Comparison of ENCODE assay signal across 8 cellular contexts in the genomic region with DNA sequence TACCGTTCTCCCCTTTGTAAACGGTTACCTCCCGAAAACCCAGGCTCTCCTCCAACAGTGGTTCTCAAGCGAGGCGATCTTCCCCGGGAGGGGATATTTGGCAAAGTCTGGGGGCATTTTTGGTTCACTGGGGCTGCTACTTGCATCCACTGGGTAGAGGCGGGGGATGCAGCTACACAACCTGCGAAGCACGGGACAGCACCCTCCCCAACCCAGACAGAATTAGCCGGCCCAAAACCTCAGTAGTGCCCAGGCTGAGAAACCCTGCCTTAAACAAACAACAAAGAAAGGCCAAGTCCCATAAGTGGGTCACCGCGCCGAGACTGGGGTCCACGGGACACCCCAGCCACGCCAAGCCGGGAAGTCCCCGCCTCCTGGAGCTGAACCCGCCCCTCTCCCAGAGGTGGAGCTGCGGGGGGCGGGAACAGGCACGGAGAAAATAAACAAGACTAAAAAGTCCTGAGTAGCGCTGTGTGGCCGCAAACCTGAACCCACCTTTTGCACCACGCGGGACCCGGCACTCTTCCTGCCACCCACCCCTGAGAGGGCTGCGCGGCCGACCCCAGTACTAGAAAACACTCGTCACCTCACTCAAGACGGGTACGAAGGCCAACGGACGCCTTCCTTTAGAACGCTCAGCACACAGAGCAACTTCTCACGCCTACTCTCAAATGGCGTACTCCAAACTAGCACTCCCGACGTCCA. TPM values are rescaled to one million over a fixed set of nuclear protein-coding genes. Genes with fewer than 3 reads are reported as not detected.
DNase-seq lines count a peak whose midpoint lies in the region; ATAC-seq and TF ChIP-seq lines count a peak whose summit lies in the region.
"Not testable (repeated sequence)": the region's sequence is repeated elsewhere in the genome, so short reads cannot be mapped to it uniquely, and the experiment has no call there.

No MANE protein-coding gene starts in this region.

- intact Hi-C loops in A673 (cut with micrococcal nuclease; ENCODE audit: unreplicated experiment), result not testable (repeated sequence)

- not testable (repeated sequence) for H3K36me3 ChIP-seq in A673 (ENCODE audit: insufficient read depth, low read length, poor library complexity, severe bottlenecking); duodenal mucosa (ENCODE audit: control insufficient read depth in 1 of 2, insufficient read depth in 2 of 2, low read length in 2 of 2)

- peak overlapping the region; percentile 95 for H3K4me3 ChIP-seq in A673 (ENCODE audit: low read depth, low read length, poor library complexity, severe bottlenecking)
- H3K4me3 ChIP-seq in duodenal mucosa (ENCODE audit: low read depth in 1 of 2, low read length in 2 of 2), result peak overlapping the region; percentile 92 to 93
- peak overlapping the region; percentile 99 for H3K4me3 ChIP-seq in skeletal muscle cell (ENCODE audit: low read depth, low read length)

- ATAC-seq in GM19035 (IDR thresholded peaks at IDR 0.05; ENCODE audit: unreplicated experiment) (peak; percentile 36), HG02870 (IDR thresholded peaks at IDR 0.05; ENCODE audit: unreplicated experiment) (peak; percentile 25)

- not testable (repeated sequence) for BruUV-seq in A673 (replicated peaks; lab: Mats Ljungman, UMichigan)

- not testable (repeated sequence) for H3K9me3 ChIP-seq in A673 (ENCODE audit: low read depth, low read length, poor library complexity, severe bottlenecking); duodenal mucosa (ENCODE audit: control insufficient read depth in 1 of 2, low read length in 2 of 2)

- not testable (repeated sequence) for H3K4me1 ChIP-seq in A673 (ENCODE audit: insufficient read depth, low read length, poor library complexity, severe bottlenecking)
- peaks cover 5 to 18% of the 10 kb centered on the region in 2 donors for H3K4me1 ChIP-seq in duodenal mucosa (ENCODE audit: control insufficient read depth in 1 of 2, insufficient read depth in 2 of 2, low read length in 2 of 2)

- H3K27ac ChIP-seq in A673 (ENCODE audit: low read depth, low read length, poor library complexity, severe bottlenecking), result peak overlapping the region; percentile 89
- peak overlapping the region; percentile 84 for H3K27ac ChIP-seq in duodenal mucosa (ENCODE audit: low read depth, low read length)

- H3K27me3 ChIP-seq in A673 (replicated peaks; ENCODE audit: insufficient read depth, low read depth, low read length, poor library complexity); duodenal mucosa (ENCODE audit: control insufficient read depth in 1 of 2, insufficient read depth in 2 of 2, low read length in 2 of 2): not testable (repeated sequence)

- CTCF ChIA-PET in A673 (lab: Charles Lee), result not testable (repeated sequence)

- not testable (repeated sequence) for TF ChIP-seq CTCF in A673 (conservative IDR thresholded peaks at IDR 0.05; ENCODE audit: low read depth, low read length)

- DNase-seq in A673 (ENCODE audit: low spot score) (peak; percentile 0), NAMALWA (ENCODE audit: low spot score) (peak; percentile 42), left kidney (ENCODE audit: low read depth, low spot score) (peak; percentile 36)
- DNase-seq in activated CD8-positive, alpha-beta memory T cell treated with anti-CD3 and anti-CD28 coated beads, Interleukin-2, amount 50 U/mL, for 48 hours, result peak; percentile 68
- not testable (repeated sequence) for DNase-seq in skeletal muscle cell (ENCODE audit: low read depth)

- peak overlapping the region in 1 of 2 donors; percentile 94 for H3K9ac ChIP-seq in duodenal mucosa (ENCODE audit: low read depth in 1 of 2, low read length in 2 of 2)

- POLR2A ChIA-PET in A673 (lab: Charles Lee; ENCODE audit: low non-redundant PET), result not testable (repeated sequence)

RNA-seq across cellular contexts. Expression of gene TMEM50A, which starts 0.5 kb away (rescaled TPM):
- total RNA-seq in A673 (2021), result 99.4 and 101 TPM in 2 replicates
